14 cellular contexts compared by ENCODE assay signal in genomic region chr6:4472953-4473642, GRCh38.
DNase-seq lines count a peak whose midpoint lies in the region; ATAC-seq lines count a peak whose summit lies in the region.
"Had no signal": no experiment of that assay in that cellular context is flagged by ENCODE, and none has a peak within 500 bp of the region (broad histone marks: within the 10 kb centered on the region; RNA-seq: fewer than 3 reads in every experiment).

No MANE protein-coding gene starts in this region.

- DNase-seq in NCI-H748 (lab: John Stamatoyannopoulos, UW; ENCODE audit: unreplicated experiment): peak; percentile 37
- no peak for DNase-seq in NCI-H748 treated with DMSO at 0.1 percent for 48 hours (lab: John Stamatoyannopoulos, UW)
- peak; percentile 81 for DNase-seq in NCI-H187 treated with DMSO at 0.1 percent for 48 hours (lab: John Stamatoyannopoulos, UW)
- peak; percentile 48 for DNase-seq in NCI-H2107 treated with DMSO at 0.1 percent for 48 hours (lab: John Stamatoyannopoulos, UW; ENCODE audit: unreplicated experiment)
- no peak for DNase-seq in left ventricle myocardium superior
- no peak for DNase-seq in GF-D8 (lab: John Stamatoyannopoulos, UW)
- DNase-seq in 8988T: no peak
- DNase-seq: Calu3; CD8-positive, alpha-beta T cell; DMS79; HFFc6; IMR-90; NCI-H510A; T-helper 17 cell had no signal

- ATAC-seq in left ventricle myocardium superior: peak; percentile 79
- ATAC-seq: CD8-positive, alpha-beta T cell; T-helper 17 cell had no signal

- intact Hi-C loops in left ventricle myocardium superior (cut with micrococcal nuclease): no loop called here

Comparison
In these comparisons a context has a peak if more than half of its experiments do, and no peak if none do; other contexts are left out.
1. DNase-seq: peak in NCI-H748 (single experiment), NCI-H187 treated with DMSO at 0.1 percent for 48 hours (single experiment) and NCI-H2107 treated with DMSO at 0.1 percent for 48 hours (single experiment); none in NCI-H748 treated with DMSO at 0.1 percent for 48 hours (single experiment), left ventricle myocardium superior (single experiment), GF-D8 (single experiment) and 8988T (single experiment).